ENCODE assay signal across 1 cellular context in genomic region chr10:105351187-105351586, GRCh38.
TF ChIP-seq lines count a peak whose summit lies in the region.

No MANE protein-coding gene starts in this region.

TF ChIP-seq in GM23338, 12 proteins besides CTCF, POLR2A, EP300 and RAD21 (continued from another document):
- no peak for TF ChIP-seq ZNF462 (CRISPR knock-in tag; IDR thresholded peaks at IDR 0.05)
- TF ChIP-seq CREB1 (CRISPR knock-in tag; IDR thresholded peaks at IDR 0.05; ENCODE audit: low read depth): no peak
- no peak for TF ChIP-seq REST (IDR thresholded peaks at IDR 0.05; ENCODE audit: unreplicated experiment)
